In the genomic region with DNA sequence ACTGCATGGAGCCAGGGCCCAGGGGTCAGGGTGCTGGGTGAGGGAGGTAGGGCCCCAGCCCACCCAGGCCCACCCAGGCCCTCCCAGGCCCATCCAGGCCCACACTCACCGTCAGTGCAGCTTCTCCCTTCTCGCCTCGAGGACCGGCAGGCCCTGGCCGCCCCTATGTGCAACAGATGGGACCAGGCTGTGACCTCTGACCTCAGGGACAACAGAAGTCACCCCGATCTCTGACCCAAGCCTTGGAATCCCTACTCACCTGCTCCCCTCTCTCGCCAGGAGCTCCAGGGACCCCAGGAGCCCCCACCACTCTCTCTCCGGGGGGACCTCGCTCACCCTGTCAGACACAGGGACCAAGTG, we compare ENCODE assay signal across 19 cellular contexts.
"Had no signal": no experiment of that assay in that cellular context is flagged by ENCODE, and none has a peak within 500 bp of the region (broad histone marks: within the 10 kb centered on the region; RNA-seq: fewer than 3 reads in every experiment).

No MANE protein-coding gene starts in this region.

- H3K36me3 ChIP-seq: thyroid gland had no signal

- H3K36me3 Mint-ChIP-seq: activated naive CD8-positive, alpha-beta T cell; memory B cell; natural killer cell; T-cell had no signal

- H3K9me3 Mint-ChIP-seq: memory B cell, natural killer cell, T-cell had no signal

- H3K9me3 ChIP-seq: body of pancreas, thyroid gland had no signal

- H3K4me1 Mint-ChIP-seq: memory B cell had no signal

- H3K4me3 Mint-ChIP-seq: activated naive CD8-positive, alpha-beta T cell; memory B cell; natural killer cell; T-cell had no signal

- H3K27me3 Mint-ChIP-seq: activated naive CD8-positive, alpha-beta T cell; memory B cell; T-cell had no signal

- H3K27ac ChIP-seq: body of pancreas, coronary artery, thyroid gland had no signal

- H3K27ac Mint-ChIP-seq: activated naive CD8-positive, alpha-beta T cell; progenitor cell of endocrine pancreas; T-cell had no signal

- H3K27me3 ChIP-seq: body of pancreas, thyroid gland had no signal

- H3K4me1 ChIP-seq: body of pancreas had no signal

- ATAC-seq: activated CD4-positive, CD25-positive, alpha-beta regulatory T cell treated with anti-CD3 and anti-CD28 coated beads, Interleukin-2, amount 50 U/mL, for 24 hours; body of pancreas; left ventricle myocardium superior; natural killer cell; right cardiac atrium; T-cell had no signal

- H3K4me3 ChIP-seq: body of pancreas, coronary artery, thyroid gland had no signal

- DNase-seq: activated effector memory CD4-positive, alpha-beta T cell treated with Interleukin-2 at 50 U/mL for 16 hours; activated T-cell treated with anti-CD3 and anti-CD28 coated beads, Interleukin-2, amount 50 U/mL, for 1 hour; body of pancreas; central memory CD4-positive, alpha-beta T cell; effector CD4-positive, alpha-beta T cell; foreskin melanocyte; head of caudate nucleus; kidney glomerular epithelial cell; left ventricle myocardium superior; natural killer cell; right cardiac atrium; T-cell; T-helper 9 cell; thyroid gland had no signal
